12 cellular contexts compared by ENCODE assay signal in the genomic region with DNA sequence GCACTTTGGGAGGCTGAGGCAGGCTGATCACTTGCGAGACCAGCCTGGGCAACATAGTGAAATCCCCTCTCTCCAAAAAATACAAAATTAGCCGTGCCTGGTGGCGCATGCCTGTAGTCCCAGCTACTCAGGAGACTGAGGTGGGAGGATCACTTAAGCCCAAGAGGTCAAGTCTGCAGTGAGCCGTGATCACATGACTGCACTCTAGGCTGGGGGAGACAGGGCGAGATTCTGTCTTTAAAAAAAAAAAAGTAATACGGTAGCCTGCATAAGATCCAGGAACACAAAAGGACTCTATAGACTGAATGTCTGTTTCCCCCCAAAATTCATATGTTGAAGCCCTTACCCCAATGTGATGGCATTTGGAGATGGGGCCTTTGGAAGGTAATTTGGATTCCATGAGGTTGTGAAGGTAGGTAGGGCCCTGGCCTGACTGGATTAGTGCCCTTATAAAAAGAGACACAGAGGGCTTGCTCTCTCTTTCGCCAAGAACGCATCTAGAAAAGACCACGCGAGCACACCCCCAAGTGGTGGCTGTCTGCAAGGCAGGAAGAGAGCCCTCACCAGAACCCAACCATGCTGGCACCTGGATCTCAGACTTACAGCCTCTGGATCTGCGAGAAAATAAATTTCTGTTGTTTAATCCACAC. TPM values are rescaled to one million over a fixed set of nuclear protein-coding genes. Genes with fewer than 3 reads are reported as not detected.
DNase-seq lines count a peak whose midpoint lies in the region; ATAC-seq and TF ChIP-seq lines count a peak whose summit lies in the region.
"Had no signal": no experiment of that assay in that cellular context is flagged by ENCODE, and none has a peak within 500 bp of the region (broad histone marks: within the 10 kb centered on the region; RNA-seq: fewer than 3 reads in every experiment).

No MANE protein-coding gene starts in this region.

- H3K4me3 ChIP-seq in SU-DHL-6 (ENCODE audit: insufficient read depth, low read length, poor library complexity, severe bottlenecking), result no peak overlapping the region
- H3K4me3 ChIP-seq in kidney epithelial cell (ENCODE audit: low read depth, low read length), result no peak overlapping the region

- no peaks in the 10 kb centered on the region for H3F3A ChIP-seq in SU-DHL-6 (ENCODE audit: insufficient read depth)

- H3K4me2 ChIP-seq in SU-DHL-6 (ENCODE audit: low read depth, low read length, poor library complexity, severe bottlenecking), result no peak overlapping the region

- TF ChIP-seq CTCF in SU-DHL-6 (IDR thresholded peaks at IDR 0.05; ENCODE audit: insufficient read depth, low read length, poor library complexity, severe bottlenecking) (peak; percentile 46), kidney epithelial cell (IDR thresholded peaks at IDR 0.05; ENCODE audit: insufficient read depth, low read length, poor library complexity, severe bottlenecking) (peak; percentile 20)

- no peaks in the 10 kb centered on the region for H4K20me1 ChIP-seq in SU-DHL-6 (ENCODE audit: low read depth, low read length)

- no peak overlapping the region for H2AFZ ChIP-seq in SU-DHL-6 (ENCODE audit: low read depth, low read length, severe bottlenecking)

- DNase-seq in NCI-H146 (lab: John Stamatoyannopoulos, UW), result peak; percentile 16
- no peak for DNase-seq in NCI-H146 treated with DMSO at 0.1 percent for 48 hours (lab: John Stamatoyannopoulos, UW; ENCODE audit: unreplicated experiment)
- DNase-seq in HCEC 1CT, result peak; percentile 38
- DNase-seq in kidney epithelial cell (ENCODE audit: low read depth), result no peak
- no peak for DNase-seq in MV-4-11 (lab: John Stamatoyannopoulos, UW)
- no peak for DNase-seq in HPDE6-E6E7 (ENCODE audit: extremely low spot score)
- DNase-seq: activated CD4-positive, alpha-beta T cell treated with anti-CD3 and anti-CD28 coated beads, Interleukin-2, amount 50 U/mL, for 1 hour; cerebellar nuclear complex; NCI-H2227 treated with DMSO at 0.1 percent for 48 hours; retina had no signal

- no peaks in the 10 kb centered on the region for H3K9me2 ChIP-seq in SU-DHL-6 (replicated peaks; ENCODE audit: insufficient read depth, low read length)

- no peak overlapping the region for H3K9ac ChIP-seq in SU-DHL-6 (ENCODE audit: low read length)

- no peaks in the 10 kb centered on the region for H3K27me3 ChIP-seq in SU-DHL-6 (ENCODE audit: low read length)
- no peaks in the 10 kb centered on the region for H3K27me3 ChIP-seq in kidney epithelial cell (ENCODE audit: control insufficient read depth, insufficient read depth, low read length)

- ATAC-seq in HG03469 (IDR thresholded peaks at IDR 0.05; ENCODE audit: unreplicated experiment), result no peak

- H3K79me2 ChIP-seq in SU-DHL-6 (ENCODE audit: insufficient read depth, low read length), result no peaks in the 10 kb centered on the region

- H3K36me3 ChIP-seq in SU-DHL-6 (ENCODE audit: low read length), result no peaks in the 10 kb centered on the region
- no peaks in the 10 kb centered on the region for H3K36me3 ChIP-seq in kidney epithelial cell (ENCODE audit: control insufficient read depth, insufficient read depth, low read length)

- H3K9me3 ChIP-seq in SU-DHL-6 (ENCODE audit: insufficient read depth, low read length), result no peaks in the 10 kb centered on the region

- H3K27ac ChIP-seq in SU-DHL-6 (ENCODE audit: low read depth, low read length), result no peak overlapping the region

RNA-seq across cellular contexts. Expression of a gene that starts 17.0 kb away (rescaled TPM):
- total RNA-seq in kidney epithelial cell, result 32.2 and 32.7 TPM in 2 replicates

Comparison
In these comparisons a context has a peak if more than half of its experiments do, and no peak if none do; other contexts are left out.
1. DNase-seq: peak in NCI-H146 (single experiment) and HCEC 1CT (single experiment); none in NCI-H146 treated with DMSO at 0.1 percent for 48 hours (single experiment), kidney epithelial cell (single experiment), MV-4-11 (single experiment) and HPDE6-E6E7 (single experiment).